In the genomic region with DNA sequence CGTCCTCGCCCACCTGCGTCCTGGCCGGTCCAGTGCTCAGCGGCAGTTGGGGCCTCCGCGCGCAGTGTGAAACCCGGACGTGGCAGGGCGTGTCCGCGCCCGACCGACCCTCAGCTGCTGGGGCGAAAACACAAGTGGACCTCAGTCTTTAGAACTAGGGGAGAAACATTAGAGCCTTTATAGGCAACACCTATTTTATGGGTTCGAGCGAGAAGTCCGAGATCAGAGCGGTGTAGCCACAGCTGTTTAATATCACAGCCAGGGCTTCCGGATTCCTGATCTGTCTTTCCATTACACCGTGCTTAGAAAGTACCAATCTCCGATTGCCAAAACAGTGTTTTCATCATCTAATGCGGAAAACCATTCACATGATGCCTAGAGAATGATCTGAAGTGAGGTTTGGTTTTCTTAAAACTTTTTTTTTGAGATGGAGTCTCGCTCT, we compare ENCODE assay signal across 8 cellular contexts. TPM values are rescaled to one million over a fixed set of nuclear protein-coding genes. Genes with fewer than 3 reads are reported as not detected.
A peak's percentile ranks its signal among the peaks of the same experiment; 100 is the strongest.
DNase-seq lines count a peak whose midpoint lies in the region; ATAC-seq and TF ChIP-seq lines count a peak whose summit lies in the region.

No MANE protein-coding gene starts in this region.

- H3K36me3 ChIP-seq in adrenal gland (replicated peaks in 1 of 2), result no peaks in the 10 kb centered on the region

- H3K4me3 ChIP-seq in adrenal gland (peak overlapping the region in 3 of 4 donors; percentile 28 to 73 (median 41)), iPS-18c (ENCODE audit: insufficient read depth, low read depth, low read length) (peak overlapping the region; percentile 89)

- peak overlapping the region in 1 of 5 donors; percentile 98 for H3K27ac ChIP-seq in adrenal gland

- ATAC-seq in GM19324 (IDR thresholded peaks at IDR 0.05; ENCODE audit: low FRiP score, unreplicated experiment) (peak; percentile 19), HG03520 (IDR thresholded peaks at IDR 0.05; ENCODE audit: unreplicated experiment) (peak; percentile 26)
- peak; percentile 20 for ATAC-seq in stimulated activated naive CD8-positive, alpha-beta T cell treated with anti-CD3 and anti-CD28 coated beads, Interleukin-15, Interleukin-2, amounts not matched to agents 100 U/mL and 50 U/mL, for 24 hours

- H3K9me3 ChIP-seq in adrenal gland (replicated peaks in 1 of 3) (no peaks in the 10 kb centered on the region), iPS-18c (ENCODE audit: control insufficient read depth, insufficient read depth, low read length) (peaks cover 2% of the 10 kb centered on the region)

- H3K4me1 ChIP-seq in adrenal gland (replicated peaks in 1 of 2), result peaks cover 14 to 16% of the 10 kb centered on the region in 2 donors

- peak; percentile 54 for DNase-seq in AG08396 (ENCODE audit: low spot score)
- DNase-seq in adrenal gland, result no peak
- peak; percentile 49 for DNase-seq in stimulated activated naive CD8-positive, alpha-beta T cell treated with anti-CD3 and anti-CD28 coated beads, Interleukin-15, Interleukin-2, amounts not matched to agents 100 U/mL and 50 U/mL, for 24 hours
- no peak for DNase-seq in midbrain (lab: John Stamatoyannopoulos, UW)
- DNase-seq in amniotic stem cell (lab: John Stamatoyannopoulos, UW), result no peak

- no peaks in the 10 kb centered on the region for H3K27me3 ChIP-seq in adrenal gland

- WGBS in adrenal gland, 4 donors, result 1 to 3% (median 2%) methylated on average over 15 to 25 of the region's 25 CpGs

- no peak for TF ChIP-seq CTCF in adrenal gland (IDR thresholded peaks at IDR 0.05)

- no peak for TF ChIP-seq POLR2A in adrenal gland (IDR thresholded peaks at IDR 0.05)

- intact Hi-C loops in adrenal gland (cut with DNase I), result loop anchor here in 1 of 2 donors (10.0 kb wide), 1 partner anchor 199 kb away; a partner anchor contains a TSS

RNA-seq across cellular contexts. Expression of a gene that starts 0.5 kb away (rescaled TPM):
- total RNA-seq in adrenal gland, result 1 to 10 TPM in 3 of 8 donors, under 1 TPM in 3, not detected in 2; 0.47 to 1.4 (median 0.84) TPM
- polyA plus RNA-seq in adrenal gland, result under 1 TPM in 2 of 3 donors, not detected in 1; 0.74 to 0.82 TPM

RNA-seq across cellular contexts. Expression of a gene that starts 59.6 kb away (rescaled TPM):
- total RNA-seq in adrenal gland, result 10 to 100 TPM; 25.5 to 50.1 (median 34.2) TPM
- polyA plus RNA-seq in adrenal gland, result 10 to 100 TPM; 19.2 to 45.4 (median 22.4) TPM

Comparison
In these comparisons a context has a peak if more than half of its experiments do, and no peak if none do; other contexts are left out.
1. DNase-seq: peak in AG08396 (single experiment) and stimulated activated naive CD8-positive, alpha-beta T cell treated with anti-CD3 and anti-CD28 coated beads, Interleukin-15, Interleukin-2, amounts not matched to agents 100 U/mL and 50 U/mL, for 24 hours (single experiment); none in adrenal gland (0 of 7), midbrain (single experiment) and amniotic stem cell (single experiment).
2. Peak in every context shown above with its lines, with median percentiles within 50 percentile points of each other: ATAC-seq.